ENCODE assay signal across 8 cellular contexts in genomic region chr18:58541137-58541788, GRCh38.
DNase-seq lines count a peak whose midpoint lies in the region; ATAC-seq and TF ChIP-seq lines count a peak whose summit lies in the region.

No MANE protein-coding gene starts in this region.

- no peaks in the 10 kb centered on the region for H3K9me3 ChIP-seq in CD4-positive, alpha-beta T cell (ENCODE audit: control insufficient read depth, low read length)
- H3K9me3 ChIP-seq in HEK293 (ENCODE audit: control insufficient read depth, insufficient read depth, low read depth, low read length), result no peaks in the 10 kb centered on the region

- no peak overlapping the region for H3K27ac Mint-ChIP-seq in CD4-positive, alpha-beta T cell
- H3K27ac Mint-ChIP-seq in activated CD4-positive, alpha-beta T cell treated with anti-CD3 and anti-CD28 coated beads, Interleukin-2, amount 10 ng/mL, durations not matched to agents 24 days and 14 days, result peak overlapping the region; percentile 50

- ATAC-seq in CD4-positive, alpha-beta T cell (ENCODE audit: poor library complexity), result no peak

- peaks cover 25% of the 10 kb centered on the region for H3K4me1 Mint-ChIP-seq in CD4-positive, alpha-beta T cell (ENCODE audit: low read depth)
- peaks cover 66% of the 10 kb centered on the region for H3K4me1 Mint-ChIP-seq in activated CD4-positive, alpha-beta T cell treated with anti-CD3 and anti-CD28 coated beads, Interleukin-2, amount 10 ng/mL, durations not matched to agents 24 days and 14 days

- peaks cover 5% of the 10 kb centered on the region for H3K4me1 ChIP-seq in HEK293 (ENCODE audit: control insufficient read depth, insufficient read depth, low read length)

- peak in 1 of 10 experiments; percentile 11 for DNase-seq in CD4-positive, alpha-beta T cell
- DNase-seq in activated CD4-positive, alpha-beta T cell treated with anti-CD3 and anti-CD28 coated beads, Interleukin-2, amount 10 ng/mL, durations not matched to agents 24 days and 14 days, result peak; percentile 65
- DNase-seq in iPS-NIHi7 (ENCODE audit: extremely low spot score) (peak; percentile 40), ecto neural progenitor cell (ENCODE audit: low spot score) (no peak), pons (ENCODE audit: low spot score) (no peak), HEK293T (ENCODE audit: extremely low spot score) (no peak), NCI-H2029 (lab: John Stamatoyannopoulos, UW) (no peak)

- intact Hi-C loops in CD4-positive, alpha-beta T cell (cut with DNase I, micrococcal nuclease), result loop anchor here in 1 of 2 experiments (5.0 kb wide), 1 partner anchor 66 kb away; no protein-coding TSS in a partner anchor
- intact Hi-C loops in activated CD4-positive, alpha-beta T cell treated with anti-CD3 and anti-CD28 coated beads, Interleukin-2, amount 10 ng/mL, durations not matched to agents 24 days and 14 days (cut with micrococcal nuclease), result loop anchor here (1.0 to 10.0 kb wide), 5 partner anchors 11 to 814 kb away; partner anchors contain the start of gene LMAN1

- H3K36me3 Mint-ChIP-seq in CD4-positive, alpha-beta T cell (ENCODE audit: low read depth), result no peaks in the 10 kb centered on the region
- H3K36me3 Mint-ChIP-seq in activated CD4-positive, alpha-beta T cell treated with anti-CD3 and anti-CD28 coated beads, Interleukin-2, amount 10 ng/mL, durations not matched to agents 24 days and 14 days (ENCODE audit: low read depth), result no peaks in the 10 kb centered on the region

- H3K27me3 ChIP-seq in CD4-positive, alpha-beta T cell (ENCODE audit: control insufficient read depth, insufficient read depth, low read length), result no peaks in the 10 kb centered on the region

- no peak overlapping the region for H3K27ac ChIP-seq in CD4-positive, alpha-beta T cell (ENCODE audit: low read depth, low read length)
- H3K27ac ChIP-seq in HEK293 (ENCODE audit: extremely low read depth, low read depth, low read length), result no peak overlapping the region

- H3K9me3 Mint-ChIP-seq in CD4-positive, alpha-beta T cell, result no peaks in the 10 kb centered on the region
- no peaks in the 10 kb centered on the region for H3K9me3 Mint-ChIP-seq in activated CD4-positive, alpha-beta T cell treated with anti-CD3 and anti-CD28 coated beads, Interleukin-2, amount 10 ng/mL, durations not matched to agents 24 days and 14 days

- no peak overlapping the region for H3K4me3 Mint-ChIP-seq in CD4-positive, alpha-beta T cell
- H3K4me3 Mint-ChIP-seq in activated CD4-positive, alpha-beta T cell treated with anti-CD3 and anti-CD28 coated beads, Interleukin-2, amount 10 ng/mL, durations not matched to agents 24 days and 14 days, result peak overlapping the region; percentile 18

- no peaks in the 10 kb centered on the region for H3K27me3 Mint-ChIP-seq in CD4-positive, alpha-beta T cell
- peaks cover 36% of the 10 kb centered on the region for H3K27me3 Mint-ChIP-seq in activated CD4-positive, alpha-beta T cell treated with anti-CD3 and anti-CD28 coated beads, Interleukin-2, amount 10 ng/mL, durations not matched to agents 24 days and 14 days

- H3K4me3 ChIP-seq in HEK293 (ENCODE audit: low read depth, low read length), result no peak overlapping the region

- TF ChIP-seq CTCF in CD4-positive, alpha-beta T cell (IDR thresholded peaks at IDR 0.05), result peak; percentile 16
- no peak for TF ChIP-seq CTCF in HEK293 (tag by site-specific recombination; IDR thresholded peaks at IDR 0.05)

- CTCF ChIA-PET in CD4-positive, alpha-beta T cell (lab: Charles Lee), result interaction anchor here (1.0 to 1.1 kb wide), 2 partner anchors 223 kb away, joined by 3 read pairs; no protein-coding TSS in a partner anchor
- CTCF ChIA-PET in HEK293 (lab: Yijun Ruan, JAX), result interaction anchor here (1.4 to 5.2 kb wide), 4 partner anchors 11 to 223 kb away, joined by 3 to 40 read pairs (median 20); no protein-coding TSS in a partner anchor
- CTCF ChIA-PET in HEK293T (lab: Yijun Ruan, JAX), result no interaction called here

- no peaks in the 10 kb centered on the region for H3K36me3 ChIP-seq in HEK293 (ENCODE audit: control insufficient read depth in 2 of 2, insufficient read depth in 1 of 2, low read length in 2 of 2)

- POLR2A ChIA-PET in CD4-positive, alpha-beta T cell (lab: Charles Lee), result interaction anchor here (1.7 to 3.2 kb wide), 2 partner anchors 130 to 223 kb away, joined by 6 to 10 read pairs; partner anchors contain the start of gene MALT1
- POLR2A ChIA-PET in HEK293 (lab: Yijun Ruan, JAX) (interaction anchor here (0.5 to 1.9 kb wide), 3 partner anchors 130 to 467 kb away, joined by 3 to 10 read pairs (median 4); partner anchors contain the start of gene MALT1), HEK293T (lab: Yijun Ruan, JAX) (interaction anchor here (2.1 kb wide), 1 partner anchor 130 kb away, joined by 7 read pairs; the partner anchor contains the start of gene MALT1)

TF ChIP-seq in HEK293, 187 proteins besides CTCF, POLR2A, EP300 and RAD21:
- TF ChIP-seq ZNF664 (tag by site-specific recombination; IDR thresholded peaks at IDR 0.05) (peak; percentile 31; the same call in 1 of the 2 replicates), SCRT2 (tag by site-specific recombination; IDR thresholded peaks at IDR 0.05) (no peak)

TF ChIP-seq in HEK293T, 16 proteins besides CTCF, POLR2A, EP300 and RAD21:
- TF ChIP-seq CTBP1 (IDR thresholded peaks at IDR 0.05; ENCODE audit: borderline replicate concordance), result no peak
- no peak for TF ChIP-seq FOXM1 (IDR thresholded peaks at IDR 0.05; ENCODE audit: borderline replicate concordance)
- no peak for TF ChIP-seq L3MBTL2 (conservative IDR thresholded peaks at IDR 0.05)
- no peak for TF ChIP-seq ZNF384 (IDR thresholded peaks at IDR 0.05)
- no peak for TF ChIP-seq SP1 (IDR thresholded peaks at IDR 0.05)
- TF ChIP-seq FOXK2 (IDR thresholded peaks at IDR 0.05), result no peak
- TF ChIP-seq TARDBP (IDR thresholded peaks at IDR 0.05), result no peak
- no peak for TF ChIP-seq LEF1 (IDR thresholded peaks at IDR 0.05; ENCODE audit: borderline replicate concordance)
- TF ChIP-seq BHLHE40 (IDR thresholded peaks at IDR 0.05; ENCODE audit: borderline replicate concordance), result no peak
- TF ChIP-seq PKNOX1 (IDR thresholded peaks at IDR 0.05), result no peak
- TF ChIP-seq SUZ12 (IDR thresholded peaks at IDR 0.05), result no peak
- no peak for TF ChIP-seq FOXA1 (IDR thresholded peaks at IDR 0.05)
- TF ChIP-seq ELF4 (IDR thresholded peaks at IDR 0.05), result no peak
- no peak for TF ChIP-seq HDGF (IDR thresholded peaks at IDR 0.05; ENCODE audit: borderline replicate concordance)
- no peak for TF ChIP-seq ARNT (IDR thresholded peaks at IDR 0.05)
- no peak for TF ChIP-seq NFRKB (IDR thresholded peaks at IDR 0.05)

Comparison
In these comparisons a context has a peak if more than half of its experiments do, and no peak if none do; other contexts are left out.
1. DNase-seq: peak in activated CD4-positive, alpha-beta T cell treated with anti-CD3 and anti-CD28 coated beads, Interleukin-2, amount 10 ng/mL, durations not matched to agents 24 days and 14 days (single experiment) and iPS-NIHi7 (single experiment); none in ecto neural progenitor cell (single experiment), pons (single experiment), HEK293T (single experiment) and NCI-H2029 (single experiment).